17 cellular contexts compared by ENCODE assay signal in genomic region chr21:38443110-38443509, GRCh38. TPM values are rescaled to one million over a fixed set of nuclear protein-coding genes. Genes with fewer than 3 reads are reported as not detected.
"Had no signal": no experiment of that assay in that cellular context is flagged by ENCODE, and none has a peak within 500 bp of the region (broad histone marks: within the 10 kb centered on the region; RNA-seq: fewer than 3 reads in every experiment).

No MANE protein-coding gene starts in this region.

- DNase-seq: activated CD4-positive, alpha-beta T cell treated with anti-CD3 and anti-CD28 coated beads, Interleukin-2, amount 10 ng/mL, durations not matched to agents 7 days and 5 days; activated CD8-positive, alpha-beta memory T cell treated with anti-CD3 and anti-CD28 coated beads, Interleukin-2, amount 50 U/mL, for 4 hours; activated naive CD4-positive, alpha-beta T cell treated with anti-CD3 and anti-CD28 coated beads for 36 hours; activated naive CD8-positive, alpha-beta T cell treated with anti-CD3 and anti-CD28 coated beads, Interleukin-2, amount 50 U/mL, for 24 hours; activated T-cell treated with anti-CD3 and anti-CD28 coated beads, Interleukin-2, amount 50 U/mL, for 4 hours; aorta; effector memory CD8-positive, alpha-beta T cell; foreskin fibroblast; occipital lobe; stimulated activated CD4-positive, alpha-beta T cell treated with anti-CD3 and anti-CD28 coated beads, Interleukin-15, amount 100 ng/mL, for 24 hours; stimulated activated CD4-positive, alpha-beta T cell treated with anti-CD3 and anti-CD28 coated beads, Interleukin-2, amount 100 ng/mL, for 48 hours; T1000 had no signal

- ATAC-seq: activated CD4-positive, CD25-positive, alpha-beta regulatory T cell treated with anti-CD3 and anti-CD28 coated beads, Interleukin-2, amount 50 U/mL, for 24 hours; activated naive CD8-positive, alpha-beta T cell treated with anti-CD3 and anti-CD28 coated beads, Interleukin-2, amount 50 U/mL, for 24 hours; activated T-cell treated with anti-CD3 and anti-CD28 coated beads, Interleukin-2, amount 50 U/mL, for 4 hours; effector memory CD8-positive, alpha-beta T cell had no signal

- H3K4me1 ChIP-seq: suprapubic skin had no signal

- H3K27ac ChIP-seq: epithelial cell of prostate, skin epidermis, suprapubic skin had no signal

- H3K36me3 ChIP-seq: suprapubic skin had no signal

- H3K27me3 ChIP-seq: suprapubic skin had no signal

- H3K4me3 ChIP-seq: skin epidermis, suprapubic skin had no signal

- H3K9me3 ChIP-seq: suprapubic skin had no signal

RNA-seq across cellular contexts. Expression of gene ERG, which starts 55.2 kb away (rescaled TPM):
- total RNA-seq: activated CD4-positive, alpha-beta T cell treated with anti-CD3 and anti-CD28 coated beads, Interleukin-2, amount 10 ng/mL, durations not matched to agents 7 days and 5 days; activated naive CD4-positive, alpha-beta T cell treated with anti-CD3 and anti-CD28 coated beads for 36 hours; T-helper 1 cell treated with Interleukin-12 subunit alpha and Interleukin-12 subunit beta and Interleukin-4 antibody, amounts not matched to agents 30 ng/mL and 1 ng/mL, for 36 hours had no signal
